ENCODE assay signal across 15 cellular contexts in the genomic region with DNA sequence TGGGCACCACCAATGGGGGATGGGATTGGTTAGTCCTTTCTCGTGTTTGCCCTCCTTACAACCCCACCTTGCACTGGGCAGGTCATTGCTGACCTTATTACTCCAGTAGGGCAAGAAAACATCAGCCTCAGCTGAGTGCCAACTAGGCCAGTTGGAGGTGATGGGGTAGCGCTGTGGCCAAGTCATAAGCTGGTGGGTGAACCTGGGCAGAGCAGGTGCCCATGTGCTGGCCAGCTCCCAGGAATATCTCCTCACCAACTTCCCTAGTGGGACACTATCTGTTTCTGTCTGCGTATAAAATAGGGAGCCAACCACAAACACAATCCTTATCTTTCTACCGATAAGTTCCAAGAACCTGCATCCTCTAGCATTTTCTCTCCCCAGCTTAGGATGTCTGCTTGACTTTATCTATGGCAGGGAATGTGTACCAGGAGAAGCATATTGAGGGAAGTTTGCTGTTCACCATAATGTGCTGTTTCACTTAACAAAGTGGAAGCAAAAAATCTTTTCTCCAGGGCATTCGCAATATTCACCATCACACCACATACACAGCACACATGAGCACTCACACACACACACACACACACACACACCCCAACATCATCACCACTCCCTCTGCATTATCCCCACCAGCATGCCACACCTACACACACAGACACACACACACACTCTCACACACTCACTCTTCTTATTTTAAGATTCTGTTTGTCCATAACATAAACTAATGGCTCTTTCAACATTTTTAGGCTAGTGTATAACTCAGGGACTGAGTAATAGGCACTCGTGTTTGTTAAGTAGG.
A peak's percentile ranks its signal among the peaks of the same experiment; 100 is the strongest.
DNase-seq lines count a peak whose midpoint lies in the region; ATAC-seq and TF ChIP-seq lines count a peak whose summit lies in the region.
"Had no signal": no experiment of that assay in that cellular context is flagged by ENCODE, and none has a peak within 500 bp of the region (broad histone marks: within the 10 kb centered on the region; RNA-seq: fewer than 3 reads in every experiment).

No MANE protein-coding gene starts in this region.

- H3K27ac ChIP-seq in PC-3 (ENCODE audit: low read length) (peak overlapping the region; percentile 71), mammary epithelial cell (ENCODE audit: insufficient read depth, low read depth, low read length) (peak overlapping the region; percentile 86), mucosa of rectum (ENCODE audit: low read depth in 2 of 2, low read length in 2 of 2) (peak overlapping the region; percentile 25 to 56), upper lobe of left lung (peak overlapping the region in 2 of 4 donors; percentile 0 to 2)

- no peaks in the 10 kb centered on the region for H3K9me2 ChIP-seq in PC-3 (replicated peaks; ENCODE audit: low read length)

- dilution Hi-C loops in mammary epithelial cell (cut with HindIII; ENCODE audit: low sequenced_read_pairs): no loop called here

- H3K4me3 ChIP-seq in PC-3 (ENCODE audit: low read length) (no peak overlapping the region), mammary epithelial cell (replicated peaks in 1 of 3; ENCODE audit: insufficient read depth in 1 of 3, low read depth in 2 of 3, low read length in 3 of 3) (no peak overlapping the region), mucosa of rectum (ENCODE audit: low read length in 2 of 2) (no peak overlapping the region), upper lobe of left lung (no peak overlapping the region)
- H3K4me3 ChIP-seq: HAP-1, lung had no signal

- no peaks in the 10 kb centered on the region for H4K20me1 ChIP-seq in PC-3 (ENCODE audit: low read length)
- H4K20me1 ChIP-seq in mammary epithelial cell (ENCODE audit: insufficient read depth, low read length): no peaks in the 10 kb centered on the region

- TF ChIP-seq CTCF in PC-3 (conservative IDR thresholded peaks at IDR 0.05; ENCODE audit: low read depth, low read length) (no peak), mammary epithelial cell (conservative IDR thresholded peaks at IDR 0.05 in 1 of 2, IDR thresholded peaks at IDR 0.05 in 1 of 2; ENCODE audit: extremely low read depth in 1 of 2, insufficient read depth in 1 of 2, low read depth in 1 of 2, low read length in 2 of 2) (no peak), upper lobe of left lung (IDR thresholded peaks at IDR 0.05) (no peak)

- H3K79me2 ChIP-seq in PC-3 (ENCODE audit: low read length): no peaks in the 10 kb centered on the region
- no peaks in the 10 kb centered on the region for H3K79me2 ChIP-seq in mammary epithelial cell (ENCODE audit: insufficient read depth, low read length)

- in situ Hi-C loops in mammary epithelial cell (cut with MboI; ENCODE audit: low sequenced_read_pairs in 2 of 2): no loop called here

- H2AFZ ChIP-seq in PC-3 (ENCODE audit: low read length): 0 out of 2 replicates have a peak overlapping the region, but pooled peaks have one; percentile 47
- peak overlapping the region; percentile 78 for H2AFZ ChIP-seq in mammary epithelial cell (ENCODE audit: low read depth, low read length)

- POLR2A ChIA-PET in PC-3 (lab: Charles Lee; ENCODE audit: unreplicated experiment): no interaction called here

- peaks cover 17% of the 10 kb centered on the region for H3K4me1 ChIP-seq in PC-3 (ENCODE audit: insufficient read depth, low read length)
- peaks cover 35% of the 10 kb centered on the region for H3K4me1 ChIP-seq in mammary epithelial cell (ENCODE audit: insufficient read depth, low read length)
- peaks cover 0 to 8% of the 10 kb centered on the region in 2 donors for H3K4me1 ChIP-seq in mucosa of rectum (ENCODE audit: control insufficient read depth in 2 of 2, insufficient read depth in 2 of 2, low read length in 2 of 2)
- peaks cover 2 to 12% (median 6%) of the 10 kb centered on the region in 4 donors for H3K4me1 ChIP-seq in upper lobe of left lung
- H3K4me1 ChIP-seq: HAP-1 had no signal

- intact Hi-C loops in PC-3 (cut with micrococcal nuclease): loop anchor here (1.0 kb wide), 1 partner anchor 7 kb away; no protein-coding TSS in a partner anchor
- intact Hi-C loops in mammary epithelial cell (cut with micrococcal nuclease): loop anchor here (1.0 kb wide), 2 partner anchors 18 to 389 kb away; no protein-coding TSS in a partner anchor

- H3F3A ChIP-seq in PC-3 (ENCODE audit: low read length, unreplicated experiment): no peaks in the 10 kb centered on the region

- no peak; the same call in 1 of the 2 replicates for ATAC-seq in PC-3
- peak; percentile 19 to 22 for ATAC-seq in upper lobe of left lung (ENCODE audit: low FRiP score in 2 of 2)
- no peak for ATAC-seq in HG03108 (IDR thresholded peaks at IDR 0.05; ENCODE audit: unreplicated experiment)
- ATAC-seq: activated CD8-positive, alpha-beta T cell treated with anti-CD3 and anti-CD28 coated beads for 36 hours had no signal

- CTCF ChIA-PET in PC-3 (lab: Charles Lee): no interaction called here
- CTCF ChIA-PET in mammary epithelial cell (lab: Charles Lee; ENCODE audit: low non-redundant PET): no interaction called here

- H3K27me3 ChIP-seq in PC-3 (ENCODE audit: low read length) (no peaks in the 10 kb centered on the region), mammary epithelial cell (ENCODE audit: insufficient read depth, low read length) (no peaks in the 10 kb centered on the region), mucosa of rectum (ENCODE audit: control insufficient read depth in 2 of 2, insufficient read depth in 2 of 2, low read length in 2 of 2) (no peaks in the 10 kb centered on the region), upper lobe of left lung (no peaks in the 10 kb centered on the region)

- no peak overlapping the region for H3K9ac ChIP-seq in PC-3 (ENCODE audit: low read length)
- H3K9ac ChIP-seq in mammary epithelial cell (ENCODE audit: insufficient read depth, low read length): peak overlapping the region; percentile 44
- no peak overlapping the region for H3K9ac ChIP-seq in mucosa of rectum (ENCODE audit: low read depth in 1 of 2, low read length in 2 of 2)

- H3K4me2 ChIP-seq in PC-3 (ENCODE audit: low read length) (peak overlapping the region; percentile 60), mammary epithelial cell (ENCODE audit: insufficient read depth, low read depth, low read length) (peak overlapping the region; percentile 21)

- BruUV-seq in PC-3 (replicated peaks; lab: Mats Ljungman, UMichigan): no TSS peak
- TSS peak; percentile 43 for BruUV-seq in mammary epithelial cell (replicated peaks; lab: Mats Ljungman, UMichigan)

- TF ChIP-seq POLR2A in upper lobe of left lung (IDR thresholded peaks at IDR 0.05): no peak

- WGBS in mammary epithelial cell (ENCODE audit: low coverage, missing lambda C conversion rate): 74% methylated on average over 6 of the region's 6 CpGs
- 64 to 67% methylated on average over 6 of the region's 6 CpGs for WGBS in upper lobe of left lung, 2 donors

- DNase-seq in PC-3 (no peak), mammary epithelial cell (no peak), upper lobe of left lung (no peak)
- DNase-seq in stimulated activated naive CD4-positive, alpha-beta T cell treated with Interleukin-2 at 50 U/mL for 16 hours (lab: John Stamatoyannopoulos, UW): no peak
- DNase-seq in effector CD4-positive, alpha-beta T cell: no peak
- DNase-seq: activated CD8-positive, alpha-beta T cell treated with anti-CD3 and anti-CD28 coated beads for 36 hours; activated gamma-delta T cell; CD8-positive, alpha-beta memory T cell; NCI-H1092; NCI-H345; stimulated activated CD4-positive, alpha-beta T cell treated with anti-CD3 and anti-CD28 coated beads, Interleukin-4, amount 100 ng/mL, for 4 hours had no signal

- no peaks in the 10 kb centered on the region for H3K9me3 ChIP-seq in PC-3 (ENCODE audit: low read length)
- H3K9me3 ChIP-seq in mammary epithelial cell (replicated peaks; ENCODE audit: insufficient read depth, low read length): no peaks in the 10 kb centered on the region
- no peaks in the 10 kb centered on the region for H3K9me3 ChIP-seq in mucosa of rectum (ENCODE audit: control insufficient read depth in 2 of 2, low read length in 2 of 2)
- H3K9me3 ChIP-seq in upper lobe of left lung: no peaks in the 10 kb centered on the region
- H3K9me3 ChIP-seq: HAP-1 had no signal

- no peaks in the 10 kb centered on the region for H3K36me3 ChIP-seq in PC-3 (ENCODE audit: low read depth, low read length)
- no peaks in the 10 kb centered on the region for H3K36me3 ChIP-seq in mammary epithelial cell (ENCODE audit: insufficient read depth, low read length)
- H3K36me3 ChIP-seq in mucosa of rectum (ENCODE audit: control insufficient read depth in 2 of 2, insufficient read depth in 2 of 2, low read length in 2 of 2): no peaks in the 10 kb centered on the region
- H3K36me3 ChIP-seq in upper lobe of left lung: no peaks in the 10 kb centered on the region
- H3K36me3 ChIP-seq: HAP-1 had no signal

- no peak for TF ChIP-seq EP300 in upper lobe of left lung (IDR thresholded peaks at IDR 0.05)

Comparison
In these comparisons a context has a peak if more than half of its experiments do, and no peak if none do; other contexts are left out.
1. ATAC-seq: peak in upper lobe of left lung (2 of 2); none in PC-3 (single experiment) and HG03108 (single experiment).